ENCODE assay signal across 34 cellular contexts in genomic region chr2:230989731-230990130, GRCh38. TPM values are rescaled to one million over a fixed set of nuclear protein-coding genes. Genes with fewer than 3 reads are reported as not detected.
"Had no signal": no experiment of that assay in that cellular context is flagged by ENCODE, and none has a peak within 500 bp of the region (broad histone marks: within the 10 kb centered on the region; RNA-seq: fewer than 3 reads in every experiment).

No MANE protein-coding gene starts in this region.

- H3K27ac Mint-ChIP-seq: stimulated activated effector memory CD8-positive, alpha-beta T cell treated with anti-CD3 and anti-CD28 coated beads, Interleukin-12 subunit alpha, Interleukin-12 subunit beta, amount 100 ng/mL, for 72 hours; stimulated activated memory B cell treated with anti-CD40 and anti-IgM and Interleukin-4, amounts not matched to agents 10 μg/mL and 1 μg/mL and 100 μg/mL, for 72 hours; stimulated activated naive B cell treated with anti-CD40 and anti-IgM and Interleukin-4, amounts not matched to agents 10 μg/mL and 1 μg/mL and 100 μg/mL, for 72 hours; stimulated activated naive CD8-positive, alpha-beta T cell treated with anti-CD3 and anti-CD28 coated beads, Interleukin-15, amount 100 ng/mL, for 72 hours; stimulated activated naive CD8-positive, alpha-beta T cell treated with anti-CD3 and anti-CD28 coated beads, Interleukin-15, Interleukin-2, amounts not matched to agents 100 ng/mL and 50 ng/mL, for 24 hours; type B pancreatic cell had no signal

- H3K27me3 Mint-ChIP-seq: type B pancreatic cell had no signal

- DNase-seq: stimulated activated CD4-positive, alpha-beta T cell treated with anti-CD3 and anti-CD28 coated beads, Interleukin-2, amount 100 ng/mL, for 48 hours; stimulated activated CD4-positive, alpha-beta T cell treated with anti-CD3 and anti-CD28 coated beads, Interleukin-4, amount 100 ng/mL, for 1 hour; stimulated activated CD4-positive, alpha-beta T cell treated with anti-CD3 and anti-CD28 coated beads, Interleukin-4, amount 100 ng/mL, for 24 hours; stimulated activated CD4-positive, alpha-beta T cell treated with anti-CD3 and anti-CD28 coated beads, Interleukin-4, amount 100 ng/mL, for 4 hours; stimulated activated CD8-positive, alpha-beta memory T cell treated with anti-CD3 and anti-CD28 coated beads, Interleukin-4, amount 100 ng/mL, for 48 hours; stimulated activated naive B cell treated with anti-CD40 and anti-IgM and Interleukin-4, amounts not matched to agents 10 μg/mL and 1 μg/mL and 100 μg/mL, for 72 hours; stimulated activated naive CD4-positive, alpha-beta T cell; stimulated activated naive CD4-positive, alpha-beta T cell treated with Interleukin-2 at 50 U/mL for 16 hours; stimulated activated naive CD8-positive, alpha-beta T cell treated with anti-CD3 and anti-CD28 coated beads, Interleukin-15, amount 100 ng/mL, for 72 hours; stimulated activated naive CD8-positive, alpha-beta T cell treated with anti-CD3 and anti-CD28 coated beads, Interleukin-15, Interleukin-2, amounts not matched to agents 100 U/mL and 50 U/mL, for 24 hours; stomach; substantia nigra; testis; thyroid gland; tibial artery; transverse colon; trophoblast cell; upper lobe of right lung; uterus had no signal

- H3K4me3 ChIP-seq: stomach, suprapubic skin, thoracic aorta, thyroid gland, tibial artery, tibial nerve, transverse colon, upper lobe of left lung, upper lobe of right lung, uterus, vagina had no signal

- H3K9me3 ChIP-seq: suprapubic skin, testis, thoracic aorta, thyroid gland, transverse colon, upper lobe of left lung, upper lobe of right lung, uterus, vagina had no signal

- ATAC-seq: stimulated activated effector memory CD8-positive, alpha-beta T cell treated with anti-CD3 and anti-CD28 coated beads, Interleukin-12 subunit alpha, Interleukin-12 subunit beta, amount 100 ng/mL, for 72 hours; stimulated activated memory B cell treated with anti-CD40 and anti-IgM and Interleukin-4, amounts not matched to agents 10 μg/mL and 1 μg/mL and 100 μg/mL, for 72 hours; stimulated activated naive B cell treated with anti-CD40 and anti-IgM and Interleukin-4, amounts not matched to agents 10 μg/mL and 1 μg/mL and 100 μg/mL, for 72 hours; stimulated activated naive CD8-positive, alpha-beta T cell treated with anti-CD3 and anti-CD28 coated beads, Interleukin-15, amount 100 ng/mL, for 72 hours; stimulated activated naive CD8-positive, alpha-beta T cell treated with anti-CD3 and anti-CD28 coated beads, Interleukin-15, Interleukin-2, amounts not matched to agents 100 U/mL and 50 U/mL, for 24 hours; upper lobe of right lung had no signal

- H3K9me3 Mint-ChIP-seq: stimulated activated effector memory CD8-positive, alpha-beta T cell treated with anti-CD3 and anti-CD28 coated beads, Interleukin-12 subunit alpha, Interleukin-12 subunit beta, amount 100 ng/mL, for 72 hours; stimulated activated memory B cell treated with anti-CD40 and anti-IgM and Interleukin-4, amounts not matched to agents 10 μg/mL and 1 μg/mL and 100 μg/mL, for 72 hours; stimulated activated naive B cell treated with anti-CD40 and anti-IgM and Interleukin-4, amounts not matched to agents 10 μg/mL and 1 μg/mL and 100 μg/mL, for 72 hours; stimulated activated naive CD8-positive, alpha-beta T cell treated with anti-CD3 and anti-CD28 coated beads, Interleukin-15, amount 100 ng/mL, for 72 hours; stimulated activated naive CD8-positive, alpha-beta T cell treated with anti-CD3 and anti-CD28 coated beads, Interleukin-15, Interleukin-2, amounts not matched to agents 100 ng/mL and 50 ng/mL, for 24 hours; type B pancreatic cell had no signal

- FAIRE-seq: urothelium cell line had no signal

- H3K4me1 ChIP-seq: thyroid gland, uterus had no signal

- H3K36me3 Mint-ChIP-seq: stimulated activated memory B cell treated with anti-CD40 and anti-IgM and Interleukin-4, amounts not matched to agents 10 μg/mL and 1 μg/mL and 100 μg/mL, for 72 hours; stimulated activated naive B cell treated with anti-CD40 and anti-IgM and Interleukin-4, amounts not matched to agents 10 μg/mL and 1 μg/mL and 100 μg/mL, for 72 hours; type B pancreatic cell had no signal

- H3K27ac ChIP-seq: stomach, suprapubic skin, testis, thoracic aorta, thyroid gland, tibial artery, tibial nerve, transverse colon, upper lobe of left lung, upper lobe of right lung, uterus, vagina had no signal

- H3K27me3 ChIP-seq: testis, uterus, vagina had no signal

- H3K4me3 Mint-ChIP-seq: stimulated activated effector memory CD8-positive, alpha-beta T cell treated with anti-CD3 and anti-CD28 coated beads, Interleukin-12 subunit alpha, Interleukin-12 subunit beta, amount 100 ng/mL, for 72 hours; stimulated activated memory B cell treated with anti-CD40 and anti-IgM and Interleukin-4, amounts not matched to agents 10 μg/mL and 1 μg/mL and 100 μg/mL, for 72 hours; stimulated activated naive B cell treated with anti-CD40 and anti-IgM and Interleukin-4, amounts not matched to agents 10 μg/mL and 1 μg/mL and 100 μg/mL, for 72 hours; stimulated activated naive CD8-positive, alpha-beta T cell treated with anti-CD3 and anti-CD28 coated beads, Interleukin-15, amount 100 ng/mL, for 72 hours; stimulated activated naive CD8-positive, alpha-beta T cell treated with anti-CD3 and anti-CD28 coated beads, Interleukin-15, Interleukin-2, amounts not matched to agents 100 ng/mL and 50 ng/mL, for 24 hours; type B pancreatic cell had no signal

- H3K36me3 ChIP-seq: stomach, suprapubic skin, thoracic aorta, thyroid gland, tibial artery, tibial nerve, transverse colon, upper lobe of left lung, upper lobe of right lung, uterus, vagina had no signal

RNA-seq across cellular contexts. Expression of gene SPATA3, which starts 6.2 kb away (rescaled TPM):
- total RNA-seq: stomach, subcutaneous adipose tissue, suprapubic skin, temporal lobe, thoracic aorta, tibial nerve, transverse colon, upper lobe of left lung, upper lobe of right lung, ureter, urinary bladder, uterus, vagina had no signal
- polyA plus RNA-seq: stomach, thymus, urinary bladder had no signal
